Comparison of ENCODE assay signal across 13 cellular contexts in genomic region chrX:141220342-141221008, GRCh38. TPM values are rescaled to one million over a fixed set of nuclear protein-coding genes. Genes with fewer than 3 reads are reported as not detected.
DNase-seq lines count a peak whose midpoint lies in the region; ATAC-seq, FAIRE-seq and TF ChIP-seq lines count a peak whose summit lies in the region.
"Had no signal": no experiment of that assay in that cellular context is flagged by ENCODE, and none has a peak within 500 bp of the region (broad histone marks: within the 10 kb centered on the region; RNA-seq: fewer than 3 reads in every experiment).

No MANE protein-coding gene starts in this region.

- H2AK9ac ChIP-seq in IMR-90 (replicated peaks; ENCODE audit: low read depth, low read length, poor library complexity): no peak overlapping the region

- no peak overlapping the region for H2AK5ac ChIP-seq in IMR-90 (ENCODE audit: low read depth, low read length)

- no peak overlapping the region for H3K56ac ChIP-seq in IMR-90 (ENCODE audit: extremely low read depth, insufficient read depth, low read length)

- TF ChIP-seq POLR2A in IMR-90 (IDR thresholded peaks at IDR 0.05; ENCODE audit: low read depth, low read length): no peak

- no peak overlapping the region for H2AFZ ChIP-seq in IMR-90 (replicated peaks; ENCODE audit: low read length, poor library complexity)
- no peak overlapping the region for H2AFZ ChIP-seq in keratinocyte (ENCODE audit: control insufficient read depth, low read length)

- no peaks in the 10 kb centered on the region for H3K9me3 ChIP-seq in AG04450 (ENCODE audit: control insufficient read depth, insufficient read depth, low read length)
- no peaks in the 10 kb centered on the region for H3K9me3 ChIP-seq in IMR-90 (ENCODE audit: control insufficient read depth, insufficient read depth, low read length)
- no peaks in the 10 kb centered on the region for H3K9me3 ChIP-seq in keratinocyte (ENCODE audit: control insufficient read depth, low read depth, low read length)
- H3K9me3 ChIP-seq: BE2C, sigmoid colon had no signal

- no peaks in the 10 kb centered on the region for H3K36me3 ChIP-seq in IMR-90 (ENCODE audit: control insufficient read depth, insufficient read depth, low read length)
- H3K36me3 ChIP-seq in keratinocyte (ENCODE audit: control insufficient read depth in 2 of 2, extremely low read depth in 1 of 2, insufficient read depth in 2 of 2, low read length in 2 of 2): no peaks in the 10 kb centered on the region
- H3K36me3 ChIP-seq: BE2C, sigmoid colon had no signal

- BruUV-seq in IMR-90 (replicated peaks; lab: Mats Ljungman, UMichigan): no TSS peak

- no CpG with 5 or more reads among the region's 3 CpGs for WGBS in IMR-90 (ENCODE audit: extremely low coverage in 2 of 2, insufficient read length in 1 of 2), 2 experiments

- POLR2A ChIA-PET in AG04450 (lab: Yijun Ruan, JAX) (no interaction called here), IMR-90 (lab: Charles Lee; ENCODE audit: unreplicated experiment) (no interaction called here)

- no peak overlapping the region for H3K4ac ChIP-seq in IMR-90 (ENCODE audit: low read depth, low read length)

- intact Hi-C loops in IMR-90 (cut with micrococcal nuclease): no loop called here

- no peak overlapping the region for H2BK5ac ChIP-seq in IMR-90 (ENCODE audit: low read depth, low read length, poor library complexity, severe bottlenecking)

- H3K4me1 ChIP-seq in IMR-90 (ENCODE audit: control insufficient read depth, insufficient read depth, low read length): peaks cover 2% of the 10 kb centered on the region; the same call in 1 of the 2 replicates
- peaks cover 14% of the 10 kb centered on the region for H3K4me1 ChIP-seq in keratinocyte (ENCODE audit: control insufficient read depth, extremely low read depth, insufficient read depth, low read length)
- H3K4me1 ChIP-seq: BE2C, sigmoid colon had no signal

- no peak overlapping the region for H4K8ac ChIP-seq in IMR-90 (ENCODE audit: low read depth in 2 of 2, low read length in 2 of 2)

- FAIRE-seq in keratinocyte (lab: Jason Lieb, UNC): peak; percentile 78

- DNase-seq in AG04450 (ENCODE audit: low read depth, low spot score) (peak; percentile 4), IMR-90 (peak; percentile 74), astrocyte of the spinal cord (ENCODE audit: low read depth, low spot score) (peak; percentile 81), keratinocyte (ENCODE audit: low read depth, low spot score) (no peak), mesenteric fat pad (ENCODE audit: low spot score) (no peak), DMS114 treated with DMSO at 0.1 percent for 48 hours (lab: John Stamatoyannopoulos, UW; ENCODE audit: unreplicated experiment) (no peak), SHP77 (lab: John Stamatoyannopoulos, UW) (no peak)
- DNase-seq: activated CD8-positive, alpha-beta T cell treated with anti-CD3 and anti-CD28 coated beads for 36 hours; BE2C; erythroblast; sigmoid colon; stimulated activated CD8-positive, alpha-beta memory T cell treated with anti-CD3 and anti-CD28 coated beads, Interleukin-4, amount 100 ng/mL, for 48 hours had no signal

- no peak overlapping the region for H3K23ac ChIP-seq in IMR-90 (ENCODE audit: low read depth, low read length)

- no peak overlapping the region for H4K5ac ChIP-seq in IMR-90 (ENCODE audit: low read depth, low read length)

- H4K91ac ChIP-seq in IMR-90 (ENCODE audit: insufficient read depth, low read depth, low read length): no peak overlapping the region

- H3K79me1 ChIP-seq in IMR-90 (ENCODE audit: low read depth in 1 of 2, low read length in 2 of 2): no peaks in the 10 kb centered on the region

- H3K4me3 ChIP-seq in AG04450 (ENCODE audit: low read depth, low read length) (no peak overlapping the region), IMR-90 (ENCODE audit: insufficient read depth, low read depth, low read length) (no peak overlapping the region), astrocyte of the spinal cord (ENCODE audit: low read depth, low read length) (no peak overlapping the region), keratinocyte (ENCODE audit: control insufficient read depth in 2 of 3, extremely low read depth in 1 of 3, insufficient read depth in 2 of 3, low read depth in 1 of 3, low read length in 3 of 3) (no peak overlapping the region)
- H3K4me3 ChIP-seq: sigmoid colon had no signal

- no peaks in the 10 kb centered on the region for H3K79me2 ChIP-seq in keratinocyte (ENCODE audit: control insufficient read depth, insufficient read depth, low read length)

- dilution Hi-C loops in IMR-90 (cut with HindIII; ENCODE audit: low sequenced_read_pairs, unreplicated experiment): no loop called here
- dilution Hi-C loops in keratinocyte (cut with MboI; ENCODE audit: extremely low pct_ligation_motif_present, low sequenced_read_pairs): no loop called here

- no peak overlapping the region for H2BK120ac ChIP-seq in IMR-90 (ENCODE audit: low read depth, low read length)

- no peaks in the 10 kb centered on the region for H3K9me1 ChIP-seq in IMR-90 (ENCODE audit: insufficient read depth, low read length)
- no peaks in the 10 kb centered on the region for H3K9me1 ChIP-seq in keratinocyte (ENCODE audit: control insufficient read depth, extremely low read depth, insufficient read depth, low read length)

- TF ChIP-seq RAD21 in IMR-90 (IDR thresholded peaks at IDR 0.05; ENCODE audit: low read length): no peak

- H3K27me3 ChIP-seq in AG04450 (ENCODE audit: control insufficient read depth, insufficient read depth, low read length): no peaks in the 10 kb centered on the region
- H3K27me3 ChIP-seq in IMR-90 (ENCODE audit: control insufficient read depth, insufficient read depth, low read length): no peaks in the 10 kb centered on the region
- H3K27me3 ChIP-seq in keratinocyte (ENCODE audit: control insufficient read depth, extremely low read depth, insufficient read depth, low read length): no peaks in the 10 kb centered on the region
- H3K27me3 ChIP-seq: BE2C, sigmoid colon had no signal

- in situ Hi-C loops in IMR-90 (cut with MboI; ENCODE audit: low sequenced_read_pairs) (no loop called here), astrocyte of the spinal cord (cut with HindIII; ENCODE audit: low sequenced_read_pairs) (no loop called here)

- no peak overlapping the region for H2BK20ac ChIP-seq in IMR-90 (ENCODE audit: low read depth, low read length)

- no peak overlapping the region for H3K14ac ChIP-seq in IMR-90 (replicated peaks; ENCODE audit: low read depth, low read length)

- peak; percentile 70 for ATAC-seq in IMR-90 (ENCODE audit: low read depth)
- no peak for ATAC-seq in HG02763 (IDR thresholded peaks at IDR 0.05; ENCODE audit: unreplicated experiment)
- ATAC-seq: activated CD8-positive, alpha-beta T cell treated with anti-CD3 and anti-CD28 coated beads for 36 hours had no signal

- H3K27ac ChIP-seq in AG04450 (ENCODE audit: low read depth, low read length): no peak overlapping the region
- no peak overlapping the region for H3K27ac ChIP-seq in IMR-90 (ENCODE audit: insufficient read depth, low read length)
- H3K27ac ChIP-seq in keratinocyte (ENCODE audit: control insufficient read depth, insufficient read depth, low read length): no peak overlapping the region
- H3K27ac ChIP-seq: sigmoid colon had no signal

- H3K9ac ChIP-seq in IMR-90 (ENCODE audit: low read depth, low read length): no peak overlapping the region
- H3K9ac ChIP-seq in keratinocyte (ENCODE audit: control insufficient read depth, extremely low read depth, insufficient read depth, low read length): no peak overlapping the region

- H4K20me1 ChIP-seq in IMR-90 (ENCODE audit: insufficient read depth, low read length): no peaks in the 10 kb centered on the region
- no peaks in the 10 kb centered on the region for H4K20me1 ChIP-seq in keratinocyte (ENCODE audit: control insufficient read depth, extremely low read depth, insufficient read depth, low read length)

- H3K4me2 ChIP-seq in IMR-90 (ENCODE audit: low read depth, low read length) (peak overlapping the region; percentile 10; the same call in 1 of the 2 replicates), keratinocyte (ENCODE audit: control insufficient read depth, extremely low read depth, insufficient read depth, low read depth, low read length) (peak overlapping the region; percentile 31)

- no peak overlapping the region for H3K18ac ChIP-seq in IMR-90 (ENCODE audit: low read depth, low read length)

- H2BK15ac ChIP-seq in IMR-90 (ENCODE audit: low read depth, low read length): no peak overlapping the region

- CTCF ChIA-PET in AG04450 (lab: Charles Lee) (no interaction called here), IMR-90 (lab: Yijun Ruan, JAX) (interaction anchor here (0.7 kb wide), 1 partner anchor 57 kb away, joined by 3 read pairs; no protein-coding TSS in a partner anchor)

- TF ChIP-seq CTCF in AG04450 (IDR thresholded peaks at IDR 0.05; ENCODE audit: low read depth, low read length): no peak
- TF ChIP-seq CTCF in IMR-90 (conservative IDR thresholded peaks at IDR 0.05; ENCODE audit: low read depth, low read length): no peak
- no peak for TF ChIP-seq CTCF in astrocyte of the spinal cord (IDR thresholded peaks at IDR 0.05; ENCODE audit: low read depth, low read length)
- no peak for TF ChIP-seq CTCF in keratinocyte (optimal IDR thresholded peaks at IDR 0.05 in 1 of 3, IDR thresholded peaks at IDR 0.05 in 1 of 3, conservative IDR thresholded peaks at IDR 0.05 in 1 of 3; ENCODE audit: extremely low read depth in 1 of 3, insufficient read depth in 2 of 3, low read length in 3 of 3)

RNA-seq across cellular contexts. Expression of gene SPANXC, which starts 21.8 kb away (rescaled TPM):
- polyA plus RNA-seq in AG04450 (2011; rRNA removed) (not detected in 2 replicates), IMR-90 (2012; rRNA removed) (not detected in 2 replicates), keratinocyte (not detected in 3 replicates)
- not detected in 2 replicates for polyA minus RNA-seq in AG04450 (2011; rRNA and poly(A)+ RNA removed)
- total RNA-seq in IMR-90 (2012; rRNA removed) (not detected in 2 replicates), mesenteric fat pad (not detected)
- polyA plus RNA-seq in IMR-90 (2012; cell fraction: cytosol; rRNA removed): not detected in 2 replicates
- polyA plus RNA-seq in IMR-90 (2012; cell fraction: nucleus; rRNA removed; ENCODE audit: low replicate concordance): not detected in 2 replicates
- polyA plus RNA-seq in keratinocyte (2011; ENCODE audit: low read depth): not detected
- not detected in 2 replicates for polyA plus RNA-seq in keratinocyte (2011; cell fraction: cytosol; rRNA removed)
- not detected in 2 replicates for polyA plus RNA-seq in keratinocyte (2011; cell fraction: nucleus; rRNA removed)
- not detected in 2 replicates for polyA plus RNA-seq in keratinocyte (2012; ENCODE audit: low replicate concordance)
- not detected in 3 replicates for polyA minus RNA-seq in keratinocyte
- not detected for polyA minus RNA-seq in keratinocyte (2011; cell fraction: cytosol; rRNA and poly(A)+ RNA removed)
- not detected in 2 replicates for polyA minus RNA-seq in keratinocyte (2011; cell fraction: nucleus; rRNA and poly(A)+ RNA removed)
- total RNA-seq: activated CD8-positive, alpha-beta T cell treated with anti-CD3 and anti-CD28 coated beads for 36 hours; sigmoid colon had no signal
- polyA plus RNA-seq: sigmoid colon had no signal

RNA-seq across cellular contexts. Expression of gene LDOC1, which starts 43.5 kb away (rescaled TPM):
- polyA plus RNA-seq in AG04450 (2011; rRNA removed): 13.8 and 25.7 TPM in 2 replicates
- polyA minus RNA-seq in AG04450 (2011; rRNA and poly(A)+ RNA removed): 15.5 and 19.0 TPM in 2 replicates
- total RNA-seq in IMR-90 (2012; rRNA removed): 5.4 and 7.2 TPM in 2 replicates
- 52.1 and 60.0 TPM in 2 replicates for polyA plus RNA-seq in IMR-90 (2012; rRNA removed)
- polyA plus RNA-seq in IMR-90 (2012; cell fraction: cytosol; rRNA removed): 50.4 and 70.5 TPM in 2 replicates
- polyA plus RNA-seq in IMR-90 (2012; cell fraction: nucleus; rRNA removed; ENCODE audit: low replicate concordance): 40.4 and 48.9 TPM in 2 replicates
- 6.4 to 18.2 TPM (median 8.5 TPM) in 3 replicates for polyA plus RNA-seq in keratinocyte
- polyA plus RNA-seq in keratinocyte (2011; ENCODE audit: low read depth): 47.8 TPM
- 11.9 and 19.8 TPM in 2 replicates for polyA plus RNA-seq in keratinocyte (2011; cell fraction: cytosol; rRNA removed)
- 13.3 and 19.0 TPM in 2 replicates for polyA plus RNA-seq in keratinocyte (2011; cell fraction: nucleus; rRNA removed)
- 36.4 and 59.6 TPM in 2 replicates for polyA plus RNA-seq in keratinocyte (2012; ENCODE audit: low replicate concordance)
- polyA minus RNA-seq in keratinocyte: 9.7 to 46.5 TPM (median 13.3 TPM) in 3 replicates
- polyA minus RNA-seq in keratinocyte (2011; cell fraction: cytosol; rRNA and poly(A)+ RNA removed): 29.2 TPM
- 4.4 and 6.5 TPM in 2 replicates for polyA minus RNA-seq in keratinocyte (2011; cell fraction: nucleus; rRNA and poly(A)+ RNA removed)
- total RNA-seq in mesenteric fat pad: 13.2 TPM

Comparison
In these comparisons a context has a peak if more than half of its experiments do, and no peak if none do; other contexts are left out.
1. DNase-seq: peak in AG04450 (single experiment), IMR-90 (single experiment) and astrocyte of the spinal cord (single experiment); none in keratinocyte (single experiment), mesenteric fat pad (single experiment), DMS114 treated with DMSO at 0.1 percent for 48 hours (single experiment) and SHP77 (0 of 2).